10 cellular contexts compared by ENCODE assay signal in the genomic region with DNA sequence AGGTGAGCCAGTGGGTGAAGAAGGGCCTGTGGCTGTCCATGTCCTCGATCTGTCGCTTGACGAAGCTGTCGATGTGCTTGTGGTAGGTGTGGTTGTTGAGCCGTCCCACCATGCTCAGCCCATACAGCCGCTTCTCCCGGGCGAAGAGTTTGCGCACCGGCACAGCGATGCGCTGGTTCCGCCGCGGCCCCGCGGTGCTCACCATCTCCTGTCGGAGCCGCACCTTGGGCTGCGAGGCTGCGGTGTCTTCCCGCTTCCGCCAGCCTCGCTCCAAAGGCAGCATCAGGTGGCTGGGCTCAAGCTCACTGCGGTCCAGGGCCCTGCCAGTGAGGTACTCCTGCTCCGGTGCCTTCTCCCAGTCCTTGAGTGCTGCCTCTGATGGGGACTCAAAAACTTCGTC. TPM values are rescaled to one million over a fixed set of nuclear protein-coding genes. Genes with fewer than 3 reads are reported as not detected.
"Had no signal": no experiment of that assay in that cellular context is flagged by ENCODE, and none has a peak within 500 bp of the region (broad histone marks: within the 10 kb centered on the region; RNA-seq: fewer than 3 reads in every experiment).

No MANE protein-coding gene starts in this region.

- H3K4me3 Mint-ChIP-seq: HFFc6, IgD-negative memory B cell had no signal

- H3K9ac ChIP-seq: GM23248, KMS-11 had no signal

- DNase-seq: GM23248, H7, HFFc6, KBM-7 had no signal

- H3K9me3 ChIP-seq: HAP-1 had no signal

- H3K36me3 ChIP-seq: HAP-1 had no signal

- H3K4me1 ChIP-seq: HAP-1 had no signal

- H3K4me2 ChIP-seq: KMS-11 had no signal

- H2AFZ ChIP-seq: GM23248 had no signal

- H3K27ac ChIP-seq: GM23248, HL-60, KMS-11 had no signal

- H3K4me3 ChIP-seq: GM23248, HAP-1 had no signal

- H3K27ac Mint-ChIP-seq: HFFc6, IgD-negative memory B cell had no signal

- FAIRE-seq: HepG2 had no signal

- H3K36me3 Mint-ChIP-seq: IgD-negative memory B cell had no signal

- H3K9me3 Mint-ChIP-seq: HFFc6, IgD-negative memory B cell had no signal

RNA-seq across cellular contexts. Expression of a gene that starts 34.0 kb away (rescaled TPM):
- total RNA-seq: HT1080 had no signal
- polyA plus RNA-seq: IgD-negative memory B cell had no signal
